In genomic region chr10:84988011-84988410, GRCh38 we compare ENCODE assay signal across 3 cellular contexts.
"Had no signal": no experiment of that assay in that cellular context is flagged by ENCODE, and none has a peak within 500 bp of the region (broad histone marks: within the 10 kb centered on the region; RNA-seq: fewer than 3 reads in every experiment).

No MANE protein-coding gene starts in this region.

- ATAC-seq: GM12878 had no signal

- H3K4me3 ChIP-seq: GM12878 had no signal

- DNase-seq: GDM1, GF-D8 had no signal
